ENCODE assay signal across 15 cellular contexts in genomic region chr7:142500364-142500763, GRCh38.
A peak's percentile ranks its signal among the peaks of the same experiment; 100 is the strongest.
DNase-seq lines count a peak whose midpoint lies in the region; ATAC-seq and TF ChIP-seq lines count a peak whose summit lies in the region.
"Had no signal": no experiment of that assay in that cellular context is flagged by ENCODE, and none has a peak within 500 bp of the region (broad histone marks: within the 10 kb centered on the region; RNA-seq: fewer than 3 reads in every experiment).

No MANE protein-coding gene starts in this region.

- no peaks in the 10 kb centered on the region for H3K9me3 ChIP-seq in CD4-positive, alpha-beta T cell (ENCODE audit: control insufficient read depth, low read length)
- H3K9me3 ChIP-seq in mucosa of descending colon = no peaks in the 10 kb centered on the region
- H3K9me3 ChIP-seq: right lobe of liver had no signal

- H3K4me3 Mint-ChIP-seq in CD4-positive, alpha-beta T cell = peak overlapping the region; percentile 86
- H3K4me3 Mint-ChIP-seq in activated T-helper 1 cell treated with anti-CD3 and anti-CD28 coated beads, Interleukin-12 subunit alpha, Interleukin-12 subunit beta, Interleukin-2, Interleukin-4 antibody, amounts not matched to agents 30 ng/mL and 10 ng/mL and 1 ng/mL, durations not matched to agents 14 hours and 24 hours and 36 hours = peak overlapping the region; percentile 15

- intact Hi-C loops in CD4-positive, alpha-beta T cell (cut with DNase I, micrococcal nuclease) = no loop called here
- intact Hi-C loops in activated T-helper 1 cell treated with anti-CD3 and anti-CD28 coated beads, Interleukin-12 subunit alpha, Interleukin-12 subunit beta, Interleukin-2, Interleukin-4 antibody, amounts not matched to agents 30 ng/mL and 10 ng/mL and 1 ng/mL, durations not matched to agents 14 hours and 24 hours and 36 hours (cut with micrococcal nuclease) = no loop called here
- intact Hi-C loops in mucosa of descending colon (cut with DNase I, micrococcal nuclease) = no loop called here

- DNase-seq in CD4-positive, alpha-beta T cell = peak in 5 of 10 experiments; percentile 17 to 42 (median 27)
- peak; percentile 59 for DNase-seq in Jurkat, Clone E6-1 (ENCODE audit: low read depth, low spot score)
- DNase-seq in activated T-helper 1 cell treated with anti-CD3 and anti-CD28 coated beads, Interleukin-12 subunit alpha, Interleukin-12 subunit beta, Interleukin-2, Interleukin-4 antibody, amounts not matched to agents 30 ng/mL and 10 ng/mL and 1 ng/mL, durations not matched to agents 14 hours and 24 hours and 36 hours (ENCODE audit: low spot score) = no peak
- DNase-seq in mucosa of descending colon (peak in 2 of 3 donors; percentile 53 to 65), NCI-H524 (lab: John Stamatoyannopoulos, UW) (no peak)
- DNase-seq: activated gamma-delta T cell treated with Interleukin-2 at 50 U/mL for 16 hours, GOT3, kidney, mesenchymal stem cell, NCI-H1694, right lobe of liver, SHP77 treated with DMSO at 0.1 percent for 48 hours had no signal

- no peaks in the 10 kb centered on the region for H3K27me3 Mint-ChIP-seq in CD4-positive, alpha-beta T cell
- H3K27me3 Mint-ChIP-seq in activated T-helper 1 cell treated with anti-CD3 and anti-CD28 coated beads, Interleukin-12 subunit alpha, Interleukin-12 subunit beta, Interleukin-2, Interleukin-4 antibody, amounts not matched to agents 30 ng/mL and 10 ng/mL and 1 ng/mL, durations not matched to agents 14 hours and 24 hours and 36 hours (ENCODE audit: insufficient read depth) = peaks cover 11% of the 10 kb centered on the region

- no peaks in the 10 kb centered on the region for H3K36me3 ChIP-seq in mucosa of descending colon (ENCODE audit: low read depth)
- H3K36me3 ChIP-seq: right lobe of liver had no signal

- no peak for TF ChIP-seq CTCF in CD4-positive, alpha-beta T cell (IDR thresholded peaks at IDR 0.05)
- TF ChIP-seq CTCF in mucosa of descending colon (IDR thresholded peaks at IDR 0.05) = no peak

- peaks cover 26% of the 10 kb centered on the region for H3K4me1 ChIP-seq in mucosa of descending colon (ENCODE audit: low read depth)
- H3K4me1 ChIP-seq: right lobe of liver had no signal

- no peaks in the 10 kb centered on the region for H3K36me3 Mint-ChIP-seq in CD4-positive, alpha-beta T cell (ENCODE audit: low read depth)
- H3K36me3 Mint-ChIP-seq in activated T-helper 1 cell treated with anti-CD3 and anti-CD28 coated beads, Interleukin-12 subunit alpha, Interleukin-12 subunit beta, Interleukin-2, Interleukin-4 antibody, amounts not matched to agents 30 ng/mL and 10 ng/mL and 1 ng/mL, durations not matched to agents 14 hours and 24 hours and 36 hours (ENCODE audit: low read depth) = no peaks in the 10 kb centered on the region

- H3K4me3 ChIP-seq in Jurkat, Clone E6-1 (ENCODE audit: low read length) = peak overlapping the region; percentile 15; the same call in 1 of the 2 replicates
- H3K4me3 ChIP-seq in mucosa of descending colon = no peak overlapping the region
- H3K4me3 ChIP-seq: hepatocyte, right lobe of liver had no signal

- H3K9me3 Mint-ChIP-seq in CD4-positive, alpha-beta T cell = no peaks in the 10 kb centered on the region
- H3K9me3 Mint-ChIP-seq in activated T-helper 1 cell treated with anti-CD3 and anti-CD28 coated beads, Interleukin-12 subunit alpha, Interleukin-12 subunit beta, Interleukin-2, Interleukin-4 antibody, amounts not matched to agents 30 ng/mL and 10 ng/mL and 1 ng/mL, durations not matched to agents 14 hours and 24 hours and 36 hours = no peaks in the 10 kb centered on the region

- CTCF ChIA-PET in CD4-positive, alpha-beta T cell (lab: Charles Lee) = interaction anchor here (1.0 to 2.1 kb wide), 4 partner anchors 17 to 35 kb away, joined by 3 to 5 read pairs (median 4); no protein-coding TSS in a partner anchor

- H3K27me3 ChIP-seq in CD4-positive, alpha-beta T cell (ENCODE audit: control insufficient read depth, insufficient read depth, low read length) = no peaks in the 10 kb centered on the region
- H3K27me3 ChIP-seq: right lobe of liver had no signal

- peak overlapping the region; percentile 96 for H3K27ac Mint-ChIP-seq in CD4-positive, alpha-beta T cell
- H3K27ac Mint-ChIP-seq in activated T-helper 1 cell treated with anti-CD3 and anti-CD28 coated beads, Interleukin-12 subunit alpha, Interleukin-12 subunit beta, Interleukin-2, Interleukin-4 antibody, amounts not matched to agents 30 ng/mL and 10 ng/mL and 1 ng/mL, durations not matched to agents 14 hours and 24 hours and 36 hours = peak overlapping the region; percentile 41

- peak; percentile 91 for ATAC-seq in CD4-positive, alpha-beta T cell (ENCODE audit: poor library complexity)
- peak; percentile 78 for ATAC-seq in mucosa of descending colon
- ATAC-seq in HG03520 (IDR thresholded peaks at IDR 0.05; ENCODE audit: unreplicated experiment) = no peak
- ATAC-seq in HG03354 (IDR thresholded peaks at IDR 0.05; ENCODE audit: poor library complexity, severe bottlenecking, unreplicated experiment) = no peak

- H3K27ac ChIP-seq in CD4-positive, alpha-beta T cell (ENCODE audit: low read depth, low read length) = peak overlapping the region; percentile 40
- H3K27ac ChIP-seq: hepatocyte, right lobe of liver had no signal

- peaks cover 54% of the 10 kb centered on the region for H3K4me1 Mint-ChIP-seq in CD4-positive, alpha-beta T cell (ENCODE audit: low read depth)
- peaks cover 26% of the 10 kb centered on the region for H3K4me1 Mint-ChIP-seq in activated T-helper 1 cell treated with anti-CD3 and anti-CD28 coated beads, Interleukin-12 subunit alpha, Interleukin-12 subunit beta, Interleukin-2, Interleukin-4 antibody, amounts not matched to agents 30 ng/mL and 10 ng/mL and 1 ng/mL, durations not matched to agents 14 hours and 24 hours and 36 hours (ENCODE audit: low read depth)

- POLR2A ChIA-PET in CD4-positive, alpha-beta T cell (lab: Charles Lee) = interaction anchor here (0.6 to 2.5 kb wide), 9 partner anchors 9 to 760 kb away, joined by 3 to 8 read pairs (median 6); no protein-coding TSS in a partner anchor

Comparison
In these comparisons a context has a peak if more than half of its experiments do, and no peak if none do; other contexts are left out.
1. ATAC-seq: peak in CD4-positive, alpha-beta T cell (single experiment) and mucosa of descending colon (single experiment); none in HG03520 (single experiment) and HG03354 (single experiment).
2. DNase-seq: peak in Jurkat, Clone E6-1 (single experiment) and mucosa of descending colon (2 of 3); none in activated T-helper 1 cell treated with anti-CD3 and anti-CD28 coated beads, Interleukin-12 subunit alpha, Interleukin-12 subunit beta, Interleukin-2, Interleukin-4 antibody, amounts not matched to agents 30 ng/mL and 10 ng/mL and 1 ng/mL, durations not matched to agents 14 hours and 24 hours and 36 hours (single experiment) and NCI-H524 (0 of 2).